Comparison of ENCODE assay signal across 2 cellular contexts in genomic region chr19:44597131-44597491, GRCh38.
TF ChIP-seq lines count a peak whose summit lies in the region.

No MANE protein-coding gene starts in this region.

TF ChIP-seq in HepG2, 621 proteins besides CTCF, POLR2A, EP300 and RAD21 (continues in another document):
- TF ChIP-seq PHF8 (CRISPR knock-in tag; IDR thresholded peaks at IDR 0.05), result no peak
- no peak for TF ChIP-seq MIER2 (CRISPR knock-in tag; IDR thresholded peaks at IDR 0.05)
- TF ChIP-seq POLR2G (IDR thresholded peaks at IDR 0.05; ENCODE audit: low read depth, low read length), result no peak
- 0 out of 2 replicates have a peak, but pooled peaks have one; percentile 37 for TF ChIP-seq KAT7 (CRISPR knock-in tag; IDR thresholded peaks at IDR 0.05; ENCODE audit: borderline replicate concordance)
- TF ChIP-seq NR2F2 (IDR thresholded peaks at IDR 0.05; ENCODE audit: borderline replicate concordance, low read depth), result no peak
- TF ChIP-seq KMT2A (CRISPR knock-in tag; IDR thresholded peaks at IDR 0.05), result no peak
- TF ChIP-seq AHDC1 (CRISPR knock-in tag; IDR thresholded peaks at IDR 0.05; ENCODE audit: borderline replicate concordance), result 0 out of 2 replicates have a peak, but pooled peaks have one; percentile 28
- no peak for TF ChIP-seq FOXK2 (IDR thresholded peaks at IDR 0.05)
- no peak for TF ChIP-seq ZSCAN30 (CRISPR knock-in tag; IDR thresholded peaks at IDR 0.05)
- TF ChIP-seq THAP11 (CRISPR knock-in tag; IDR thresholded peaks at IDR 0.05), result 0 out of 2 replicates have a peak, but pooled peaks have one; percentile 4
- TF ChIP-seq MIER3 (CRISPR knock-in tag; IDR thresholded peaks at IDR 0.05; ENCODE audit: borderline replicate concordance), result no peak
- no peak for TF ChIP-seq SMARCE1 (IDR thresholded peaks at IDR 0.05; ENCODE audit: borderline replicate concordance)
- TF ChIP-seq SNAPC5 (CRISPR knock-in tag; IDR thresholded peaks at IDR 0.05; ENCODE audit: borderline replicate concordance), result no peak
- peak; percentile 42; the same call in 1 of the 2 replicates for TF ChIP-seq ZNF770 (CRISPR knock-in tag; IDR thresholded peaks at IDR 0.05)
- TF ChIP-seq ZNF256 (CRISPR knock-in tag; conservative IDR thresholded peaks at IDR 0.05), result no peak
- no peak for TF ChIP-seq ZNF530 (CRISPR knock-in tag; IDR thresholded peaks at IDR 0.05; ENCODE audit: low read depth)
- TF ChIP-seq ZNF605 (CRISPR knock-in tag; IDR thresholded peaks at IDR 0.05), result no peak
- no peak for TF ChIP-seq ZNF580 (CRISPR knock-in tag; IDR thresholded peaks at IDR 0.05; ENCODE audit: borderline replicate concordance, low read depth)
- TF ChIP-seq CC2D1A (CRISPR knock-in tag; IDR thresholded peaks at IDR 0.05), result no peak
- peak; percentile 94 for TF ChIP-seq ZNF512 (CRISPR knock-in tag; IDR thresholded peaks at IDR 0.05)

TF ChIP-seq in WTC11, 78 proteins besides CTCF, POLR2A, EP300 and RAD21:
- TF ChIP-seq ZNF416 (CRISPR knock-in tag; IDR thresholded peaks at IDR 0.05) (no peak), MLX (CRISPR knock-in tag; IDR thresholded peaks at IDR 0.05) (no peak), AFF4 (CRISPR knock-in tag; IDR thresholded peaks at IDR 0.05; ENCODE audit: borderline replicate concordance) (no peak), ZNF512 (CRISPR knock-in tag; IDR thresholded peaks at IDR 0.05; ENCODE audit: borderline replicate concordance) (0 out of 2 replicates have a peak, but pooled peaks have one; percentile 57), ZNF317 (CRISPR knock-in tag; IDR thresholded peaks at IDR 0.05; ENCODE audit: borderline replicate concordance, low read depth) (no peak), AR (CRISPR knock-in tag; IDR thresholded peaks at IDR 0.05) (no peak)
TF ChIP-seq in WTC11: peak in this region for 1.
